27 cellular contexts compared by ENCODE assay signal in the genomic region with DNA sequence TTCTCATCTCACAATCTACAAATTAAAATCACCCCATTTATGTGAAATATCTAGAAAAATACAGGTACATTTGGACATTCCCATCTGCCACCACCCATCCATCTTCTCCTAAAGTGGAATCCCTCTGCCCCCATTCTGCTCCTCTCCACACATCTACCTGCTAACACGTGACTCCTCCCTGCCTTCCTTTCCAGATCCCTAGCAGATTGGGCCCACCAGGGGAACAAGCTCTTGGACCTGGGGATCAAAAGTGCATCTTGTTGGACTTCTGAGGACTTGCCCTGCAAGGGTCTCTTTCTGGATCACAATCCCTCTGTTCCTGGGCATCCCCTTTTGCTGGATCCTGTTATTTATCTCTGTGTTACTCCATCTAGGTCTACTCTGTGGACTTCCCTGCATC.
"Had no signal": no experiment of that assay in that cellular context is flagged by ENCODE, and none has a peak within 500 bp of the region (broad histone marks: within the 10 kb centered on the region; RNA-seq: fewer than 3 reads in every experiment).

No MANE protein-coding gene starts in this region.

- H3K27ac Mint-ChIP-seq: activated CD4-positive, alpha-beta T cell treated with anti-CD3 and anti-CD28 coated beads for 36 hours; activated CD4-positive, alpha-beta T cell treated with anti-CD3 and anti-CD28 coated beads, Interleukin-2, amount 10 ng/mL, durations not matched to agents 7 days and 5 days; activated CD8-positive, alpha-beta T cell treated with anti-CD3 and anti-CD28 coated beads for 36 hours; activated naive CD8-positive, alpha-beta T cell; activated T-helper 17 cell treated with anti-CD3 and anti-CD28 coated beads, Interleukin-2, amount 50 U/mL, for 72 hours; dendritic cell treated with granulocyte-macrophage colony-stimulating factor and Interleukin-4, amounts not matched to agents 40 ng/mL and 50 ng/mL, for 4 days had no signal

- ATAC-seq: activated CD4-positive, alpha-beta T cell treated with anti-CD3 and anti-CD28 coated beads for 36 hours; activated CD8-positive, alpha-beta T cell treated with anti-CD3 and anti-CD28 coated beads for 36 hours; activated T-cell treated with anti-CD3 and anti-CD28 coated beads, Interleukin-2, amount 50 U/mL, for 4 hours; activated T-helper 17 cell treated with anti-CD3 and anti-CD28 coated beads, Interleukin-2, amount 50 U/mL, for 72 hours; gastroesophageal sphincter had no signal

- H3K9me3 ChIP-seq: esophagus squamous epithelium, gastroesophageal sphincter had no signal

- DNase-seq: activated CD4-positive, alpha-beta T cell treated with anti-CD3 and anti-CD28 coated beads for 36 hours; activated CD4-positive, alpha-beta T cell treated with anti-CD3 and anti-CD28 coated beads, Interleukin-2, amount 10 ng/mL, durations not matched to agents 7 days and 5 days; activated CD4-positive, alpha-beta T cell treated with anti-CD3 and anti-CD28 coated beads, Interleukin-2, amount 50 U/mL, for 48 hours; activated CD4-positive, CD25-positive, alpha-beta regulatory T cell; activated CD4-positive, CD25-positive, alpha-beta regulatory T cell treated with anti-CD3 and anti-CD28 coated beads, Interleukin-2, amount 50 U/mL, for 72 hours; activated CD8-positive, alpha-beta memory T cell treated with anti-CD3 and anti-CD28 coated beads for 24 hours; activated CD8-positive, alpha-beta T cell treated with anti-CD3 and anti-CD28 coated beads for 36 hours; activated effector memory CD4-positive, alpha-beta T cell treated with Interleukin-2 at 50 U/mL for 16 hours; activated gamma-delta T cell treated with Interleukin-2 at 50 U/mL for 16 hours; activated naive CD4-positive, alpha-beta T cell treated with anti-CD3 and anti-CD28 coated beads, Interleukin-2, amount 50 U/mL, for 16 hours; activated naive CD4-positive, alpha-beta T cell treated with Interleukin-2 at 50 U/mL for 16 hours; activated T-cell treated with anti-CD3 and anti-CD28 coated beads, Interleukin-2, amount 50 U/mL, for 4 hours; amniotic stem cell; anterior cingulate cortex; brain microvascular endothelial cell; dorsolateral prefrontal cortex; effector memory CD4-positive, alpha-beta T cell; erythroblast; esophagus squamous epithelium; foreskin melanocyte; T-helper 2 cell had no signal

- H3K27ac ChIP-seq: brain microvascular endothelial cell, coronary artery, dorsolateral prefrontal cortex, esophagus squamous epithelium, gastroesophageal sphincter had no signal

- H3K27me3 ChIP-seq: dorsolateral prefrontal cortex had no signal

- H3K4me3 Mint-ChIP-seq: activated CD4-positive, alpha-beta T cell treated with anti-CD3 and anti-CD28 coated beads for 36 hours; activated CD4-positive, alpha-beta T cell treated with anti-CD3 and anti-CD28 coated beads, Interleukin-2, amount 10 ng/mL, durations not matched to agents 7 days and 5 days; activated CD8-positive, alpha-beta T cell treated with anti-CD3 and anti-CD28 coated beads for 36 hours; activated naive CD8-positive, alpha-beta T cell; activated T-cell treated with anti-CD3 and anti-CD28 coated beads, Interleukin-2, amount 50 U/mL, for 4 hours; activated T-helper 17 cell treated with anti-CD3 and anti-CD28 coated beads, Interleukin-2, amount 50 U/mL, for 72 hours; central memory CD8-positive, alpha-beta T cell; dendritic cell treated with granulocyte-macrophage colony-stimulating factor and Interleukin-4, amounts not matched to agents 40 ng/mL and 50 ng/mL, for 4 days had no signal

- H3K36me3 ChIP-seq: brain microvascular endothelial cell, esophagus squamous epithelium, gastroesophageal sphincter had no signal

- H3K4me3 ChIP-seq: coronary artery, dorsolateral prefrontal cortex, esophagus squamous epithelium, gastroesophageal sphincter had no signal

- H3K4me1 Mint-ChIP-seq: activated CD4-positive, alpha-beta T cell treated with anti-CD3 and anti-CD28 coated beads for 36 hours; activated CD4-positive, alpha-beta T cell treated with anti-CD3 and anti-CD28 coated beads, Interleukin-2, amount 10 ng/mL, durations not matched to agents 7 days and 5 days; activated T-helper 17 cell treated with anti-CD3 and anti-CD28 coated beads, Interleukin-2, amount 50 U/mL, for 72 hours; central memory CD8-positive, alpha-beta T cell had no signal

- H3K9me3 Mint-ChIP-seq: activated CD4-positive, alpha-beta T cell treated with anti-CD3 and anti-CD28 coated beads, Interleukin-2, amount 10 ng/mL, durations not matched to agents 7 days and 5 days; activated CD8-positive, alpha-beta T cell treated with anti-CD3 and anti-CD28 coated beads for 36 hours; activated T-cell treated with anti-CD3 and anti-CD28 coated beads, Interleukin-2, amount 50 U/mL, for 4 hours; activated T-helper 17 cell treated with anti-CD3 and anti-CD28 coated beads, Interleukin-2, amount 50 U/mL, for 72 hours; central memory CD8-positive, alpha-beta T cell; dendritic cell treated with granulocyte-macrophage colony-stimulating factor and Interleukin-4, amounts not matched to agents 40 ng/mL and 50 ng/mL, for 4 days had no signal
